ENCODE assay signal across 9 cellular contexts in the genomic region with DNA sequence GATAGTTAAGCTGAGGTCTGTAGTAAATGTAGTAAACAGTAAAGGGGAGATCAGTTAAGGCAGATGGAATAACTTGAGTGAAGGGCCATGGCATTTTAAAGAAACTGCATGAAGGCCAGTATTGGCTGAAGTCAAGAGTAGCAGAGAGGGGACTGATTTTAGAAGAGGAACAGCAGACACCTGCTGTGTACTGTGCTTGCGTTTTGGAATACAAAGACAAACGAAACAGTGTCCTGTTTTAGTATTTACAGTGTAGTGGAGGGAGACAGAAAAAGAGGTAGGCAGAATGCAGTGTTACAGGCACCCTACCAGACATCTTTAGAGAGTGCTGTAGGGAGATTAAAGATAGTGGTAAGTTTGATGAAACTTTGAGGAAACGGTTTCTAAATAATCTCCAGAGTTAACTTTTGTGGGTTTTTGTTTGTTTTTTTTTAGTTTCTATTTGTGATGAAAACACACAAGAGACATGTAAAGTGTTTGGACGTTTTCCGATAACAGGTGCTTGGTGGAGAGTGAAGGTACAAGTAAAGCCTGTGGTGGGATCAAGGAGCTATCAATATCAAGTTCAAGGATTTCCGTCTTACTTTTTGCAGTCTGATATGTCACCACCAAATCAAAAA. TPM values are rescaled to one million over a fixed set of nuclear protein-coding genes. Genes with fewer than 3 reads are reported as not detected.
DNase-seq lines count a peak whose midpoint lies in the region; ATAC-seq and TF ChIP-seq lines count a peak whose summit lies in the region.
"Had no signal": no experiment of that assay in that cellular context is flagged by ENCODE, and none has a peak within 500 bp of the region (broad histone marks: within the 10 kb centered on the region; RNA-seq: fewer than 3 reads in every experiment).

No MANE protein-coding gene starts in this region.

- peaks cover 18% of the 10 kb centered on the region for H3K4me1 Mint-ChIP-seq in nephron

- WGBS in SK-N-SH (ENCODE audit: low lambda C conversion rate): 85% methylated on average over 6 of the region's 6 CpGs

- H3K36me3 ChIP-seq in ES-I3 (ENCODE audit: insufficient read depth, low read length) (no peaks in the 10 kb centered on the region; the same call in 1 of the 2 replicates), KOPT-K1 (ENCODE audit: insufficient read depth, low read length) (peaks cover 24% of the 10 kb centered on the region), SK-N-SH (replicated peaks in 1 of 2; ENCODE audit: control insufficient read depth in 1 of 2, insufficient read depth in 2 of 2, low read length in 1 of 2) (peaks cover 8 to 9% of the 10 kb centered on the region in 2 experiments)

- H3K36me3 Mint-ChIP-seq in activated naive CD4-positive, alpha-beta T cell treated with anti-CD3 and anti-CD28 coated beads, Interleukin-2, amount 50 U/mL, for 72 hours: peaks cover 36 to 46% of the 10 kb centered on the region in 2 donors
- H3K36me3 Mint-ChIP-seq in nephron (ENCODE audit: low read depth): peaks cover 17% of the 10 kb centered on the region

- H3K79me2 ChIP-seq in SK-N-SH (ENCODE audit: insufficient read depth): no peaks in the 10 kb centered on the region; the same call in 1 of the 2 replicates

- CTCF ChIA-PET in SK-N-SH (lab: Yijun Ruan, JAX): interaction anchor here (1.5 kb wide), 1 partner anchor 31 kb away, joined by 4 read pairs; no protein-coding TSS in a partner anchor

- H4K20me1 ChIP-seq in SK-N-SH (ENCODE audit: insufficient read depth): no peaks in the 10 kb centered on the region

- H3K9ac ChIP-seq in ES-I3 (ENCODE audit: low read depth, low read length) (peak overlapping the region; percentile 24; the same call in 1 of the 2 replicates), SK-N-SH (no peak overlapping the region)

- no peaks in the 10 kb centered on the region for H3K9me2 ChIP-seq in SK-N-SH

- peaks cover 4% of the 10 kb centered on the region for H3F3A ChIP-seq in SK-N-SH (replicated peaks; ENCODE audit: insufficient read depth)

- TF ChIP-seq EP300 in SK-N-SH (IDR thresholded peaks at IDR 0.05; ENCODE audit: borderline replicate concordance in 1 of 2, low read depth in 1 of 2, low read length in 1 of 2): no peak

- TF ChIP-seq CTCF in nephron (IDR thresholded peaks at IDR 0.05; ENCODE audit: unreplicated experiment in 3 of 3): no peak
- TF ChIP-seq CTCF in SK-N-SH (IDR thresholded peaks at IDR 0.05): no peak

- H3K4me1 ChIP-seq in ES-I3 (ENCODE audit: insufficient read depth, low read length) (no peaks in the 10 kb centered on the region), SK-N-SH (ENCODE audit: control insufficient read depth in 1 of 2, insufficient read depth in 2 of 2, low read depth in 1 of 2, low read length in 1 of 2) (peaks cover 2 to 5% of the 10 kb centered on the region in 2 experiments; a peak in 2 of 4 replicates)

- H3K4me2 ChIP-seq in SK-N-SH: no peak overlapping the region

- no peak for DNase-seq in activated naive CD4-positive, alpha-beta T cell treated with anti-CD3 and anti-CD28 coated beads, Interleukin-2, amount 50 U/mL, for 72 hours (ENCODE audit: low spot score in 2 of 2)
- DNase-seq in SK-N-SH: no peak
- DNase-seq: caudate nucleus; stimulated activated CD4-positive, alpha-beta T cell treated with anti-CD3 and anti-CD28 coated beads, Interleukin-12 subunit alpha, Interleukin-12 subunit beta, amount 100 ng/mL, for 4 hours had no signal

- H3K27me3 ChIP-seq in SK-N-SH (ENCODE audit: insufficient read depth): no peaks in the 10 kb centered on the region

- no peak for TF ChIP-seq RAD21 in SK-N-SH (IDR thresholded peaks at IDR 0.05; ENCODE audit: low read length)

- H3K27ac ChIP-seq in KOPT-K1 (ENCODE audit: low read depth, low read length, poor library complexity, severe bottlenecking): peak overlapping the region; percentile 87
- H3K27ac ChIP-seq in SK-N-SH (ENCODE audit: low read depth in 2 of 2, low read length in 1 of 2): no peak overlapping the region

- POLR2A ChIA-PET in SK-N-SH (lab: Yijun Ruan, JAX): interaction anchor here (1.2 kb wide), 1 partner anchor 10 kb away, joined by 4 read pairs; no protein-coding TSS in a partner anchor

- no peak overlapping the region for H2AFZ ChIP-seq in SK-N-SH (ENCODE audit: low read depth)

- H3K4me3 Mint-ChIP-seq in nephron: peak overlapping the region; percentile 41 to 64 (median 56)

- ATAC-seq in activated naive CD4-positive, alpha-beta T cell treated with anti-CD3 and anti-CD28 coated beads, Interleukin-2, amount 50 U/mL, for 72 hours: no peak
- ATAC-seq in HG03095 (IDR thresholded peaks at IDR 0.05; ENCODE audit: unreplicated experiment) (no peak), GM19351 (IDR thresholded peaks at IDR 0.05; ENCODE audit: unreplicated experiment) (no peak)

- H3K9me3 Mint-ChIP-seq in activated naive CD4-positive, alpha-beta T cell treated with anti-CD3 and anti-CD28 coated beads, Interleukin-2, amount 50 U/mL, for 72 hours: no peaks in the 10 kb centered on the region
- no peaks in the 10 kb centered on the region for H3K9me3 Mint-ChIP-seq in nephron

- H3K4me3 ChIP-seq in SK-N-SH (ENCODE audit: low read depth in 2 of 2, low read length in 1 of 2): no peak overlapping the region; a peak in 1 of 4 replicates

- H3K27ac Mint-ChIP-seq in activated naive CD4-positive, alpha-beta T cell treated with anti-CD3 and anti-CD28 coated beads, Interleukin-2, amount 50 U/mL, for 72 hours: peak overlapping the region; percentile 99 to 100
- H3K27ac Mint-ChIP-seq in nephron: no peak overlapping the region

- H3K9me3 ChIP-seq in ES-I3 (ENCODE audit: control insufficient read depth, insufficient read depth, low read length) (no peaks in the 10 kb centered on the region), KOPT-K1 (ENCODE audit: insufficient read depth, low read length, poor library complexity, severe bottlenecking) (no peaks in the 10 kb centered on the region), SK-N-SH (no peaks in the 10 kb centered on the region)

- H3K27me3 Mint-ChIP-seq in nephron (ENCODE audit: low read depth): peaks cover 8% of the 10 kb centered on the region

TF ChIP-seq in SK-N-SH, 30 proteins besides CTCF, POLR2A, EP300 and RAD21:
- TF ChIP-seq TAF1 (IDR thresholded peaks at IDR 0.05; ENCODE audit: borderline replicate concordance, low read depth, low read length) (no peak), YY1 (IDR thresholded peaks at IDR 0.05; ENCODE audit: low read depth) (no peak)

RNA-seq across cellular contexts. Expression of a gene that starts 2.1 kb away (rescaled TPM):
- 10 to 100 TPM; 29.4 to 45.9 TPM for total RNA-seq in activated naive CD4-positive, alpha-beta T cell treated with anti-CD3 and anti-CD28 coated beads, Interleukin-2, amount 50 U/mL, for 72 hours
- 0.38 and 0.54 TPM in 2 replicates for polyA plus RNA-seq in SK-N-SH (2012; rRNA removed)
- 0.46 and 0.49 TPM in 2 replicates for polyA plus RNA-seq in SK-N-SH (2012; cell fraction: cytosol; rRNA removed)
- 1.0 and 1.8 TPM in 2 replicates for polyA plus RNA-seq in SK-N-SH (2012; cell fraction: nucleus; rRNA removed)

Comparison
In these comparisons a context has a peak if more than half of its experiments do, and no peak if none do; other contexts are left out.
1. H3K27ac Mint-ChIP-seq: peak in activated naive CD4-positive, alpha-beta T cell treated with anti-CD3 and anti-CD28 coated beads, Interleukin-2, amount 50 U/mL, for 72 hours (2 of 2); none in nephron (0 of 3).